Comparison of ENCODE assay signal across 8 cellular contexts in genomic region chr22:19445279-19445982, GRCh38. TPM values are rescaled to one million over a fixed set of nuclear protein-coding genes. Genes with fewer than 3 reads are reported as not detected.
A peak's percentile ranks its signal among the peaks of the same experiment; 100 is the strongest.
DNase-seq lines count a peak whose midpoint lies in the region; ATAC-seq, FAIRE-seq and TF ChIP-seq lines count a peak whose summit lies in the region.
"Not testable (repeated sequence)": the region's sequence is repeated elsewhere in the genome, so short reads cannot be mapped to it uniquely, and the experiment has no call there.

No MANE protein-coding gene starts in this region.

- not testable (repeated sequence) for H2AFZ ChIP-seq in Karpas-422 (ENCODE audit: low read length); GM12878 (ENCODE audit: control insufficient read depth, low read depth, low read length)

- not testable (repeated sequence) for H3K9me2 ChIP-seq in Karpas-422 (replicated peaks; ENCODE audit: insufficient read depth, low read length)

- TF ChIP-seq CTCF in GM12878 (IDR thresholded peaks at IDR 0.05 in 2 of 3, conservative IDR thresholded peaks at IDR 0.05 in 1 of 3; ENCODE audit: control insufficient read depth in 2 of 3, extremely low read depth in 1 of 3, insufficient read depth in 1 of 3, low read depth in 3 of 3, low read length in 3 of 3); cardiac muscle cell (IDR thresholded peaks at IDR 0.05; ENCODE audit: low read depth, low read length); nephron (IDR thresholded peaks at IDR 0.05; ENCODE audit: unreplicated experiment in 3 of 3): not testable (repeated sequence)

- FAIRE-seq in GM12878 (lab: Jason Lieb, UNC): not testable (repeated sequence)

- H3K36me3 ChIP-seq in BLaER1 (peaks cover 71% of the 10 kb centered on the region), Karpas-422 (ENCODE audit: insufficient read depth, low read length) (peaks cover 31% of the 10 kb centered on the region), GM12878 (ENCODE audit: control insufficient read depth in 2 of 2, insufficient read depth in 2 of 2, low read length in 1 of 2) (peaks cover 4 to 14% of the 10 kb centered on the region in 2 experiments; a peak in 3 of 4 replicates), cardiac muscle cell (peaks cover 16% of the 10 kb centered on the region)

- TF ChIP-seq EP300 in GM12878 (IDR thresholded peaks at IDR 0.05; ENCODE audit: borderline replicate concordance in 1 of 2, control insufficient read depth in 1 of 2, low read depth in 2 of 2, low read length in 2 of 2): not testable (repeated sequence)

- not testable (repeated sequence) for H3K4me3 ChIP-seq in BLaER1; Karpas-422 (ENCODE audit: low read length); GM12878; cardiac muscle cell

- BruUV-seq in GM12878 (replicated peaks; lab: Mats Ljungman, UMichigan): not testable (repeated sequence)

- 96% methylated on average over 9 of the region's 9 CpGs for WGBS in GM12878 (ENCODE audit: insufficient coverage, insufficient replicate concordance, low lambda C conversion rate, missing lambda C conversion rate)

- H3K27me3 ChIP-seq in BLaER1; Karpas-422 (ENCODE audit: low read length); GM12878 (replicated peaks in 1 of 2; ENCODE audit: control insufficient read depth in 2 of 2, insufficient read depth in 2 of 2, low read length in 1 of 2); cardiac muscle cell: not testable (repeated sequence)

- peaks cover 36% of the 10 kb centered on the region for H3K4me1 Mint-ChIP-seq in activated CD4-positive, alpha-beta T cell treated with anti-CD3 and anti-CD28 coated beads for 36 hours
- peaks cover 38% of the 10 kb centered on the region for H3K4me1 Mint-ChIP-seq in activated T-cell treated with anti-CD3 and anti-CD28 coated beads, Interleukin-2, amount 50 U/mL, for 4 hours (ENCODE audit: low read depth)
- peaks cover 21% of the 10 kb centered on the region for H3K4me1 Mint-ChIP-seq in nephron
- H3K4me1 Mint-ChIP-seq in stimulated activated naive CD8-positive, alpha-beta T cell treated with anti-CD3 and anti-CD28 coated beads, Interleukin-15, amount 100 ng/mL, for 72 hours: peaks cover 68% of the 10 kb centered on the region

- not testable (repeated sequence) for H3K9ac ChIP-seq in BLaER1; Karpas-422 (ENCODE audit: low read length); GM12878 (ENCODE audit: control insufficient read depth, insufficient read depth, low read length)

- DNase-seq in Karpas-422; activated CD4-positive, alpha-beta T cell treated with anti-CD3 and anti-CD28 coated beads for 36 hours; activated T-cell treated with anti-CD3 and anti-CD28 coated beads, Interleukin-2, amount 50 U/mL, for 4 hours; GM12878 (ENCODE audit: low read depth, low spot score); cardiac muscle cell (ENCODE audit: low read depth in 1 of 2, low spot score in 1 of 2); stimulated activated naive CD8-positive, alpha-beta T cell treated with anti-CD3 and anti-CD28 coated beads, Interleukin-15, amount 100 ng/mL, for 72 hours: not testable (repeated sequence)

- SMC1A ChIA-PET in GM12878 (lab: Charles Lee; ENCODE audit: uncharacterized antibody, unreplicated experiment): interaction anchor here (0.9 to 4.4 kb wide), 4 partner anchors 9 to 32 kb away, joined by 3 to 18 read pairs (median 4); no protein-coding TSS in a partner anchor

- H3K79me2 ChIP-seq in Karpas-422 (ENCODE audit: low read length) (peaks cover 76% of the 10 kb centered on the region), GM12878 (ENCODE audit: control insufficient read depth, insufficient read depth, low read length) (peaks cover 30% of the 10 kb centered on the region)

- in situ Hi-C loops in GM12878 (cut with MboI): loop anchor here (25.0 kb wide), 1 partner anchor 1808 kb away; the partner anchor contains the start of genes ATP6V1E1 and BCL2L13

- H3K9me3 Mint-ChIP-seq in activated CD4-positive, alpha-beta T cell treated with anti-CD3 and anti-CD28 coated beads for 36 hours (ENCODE audit: low read depth); activated T-cell treated with anti-CD3 and anti-CD28 coated beads, Interleukin-2, amount 50 U/mL, for 4 hours; nephron; stimulated activated naive CD8-positive, alpha-beta T cell treated with anti-CD3 and anti-CD28 coated beads, Interleukin-15, amount 100 ng/mL, for 72 hours: not testable (repeated sequence)

- peaks cover 25% of the 10 kb centered on the region for H3K36me3 Mint-ChIP-seq in activated CD4-positive, alpha-beta T cell treated with anti-CD3 and anti-CD28 coated beads for 36 hours (ENCODE audit: low read depth)
- H3K36me3 Mint-ChIP-seq in activated T-cell treated with anti-CD3 and anti-CD28 coated beads, Interleukin-2, amount 50 U/mL, for 4 hours (ENCODE audit: insufficient read depth): not testable (repeated sequence)
- peaks cover 28% of the 10 kb centered on the region for H3K36me3 Mint-ChIP-seq in nephron (ENCODE audit: low read depth)

- H3K27ac ChIP-seq in BLaER1; Karpas-422 (ENCODE audit: low read length); GM12878 (ENCODE audit: control insufficient read depth, insufficient read depth): not testable (repeated sequence)
- H3K27ac ChIP-seq in cardiac muscle cell: peak overlapping the region; percentile 66

- not testable (repeated sequence) for H3K27me3 Mint-ChIP-seq in activated CD4-positive, alpha-beta T cell treated with anti-CD3 and anti-CD28 coated beads for 36 hours; activated T-cell treated with anti-CD3 and anti-CD28 coated beads, Interleukin-2, amount 50 U/mL, for 4 hours (ENCODE audit: low read depth); nephron (ENCODE audit: low read depth); stimulated activated naive CD8-positive, alpha-beta T cell treated with anti-CD3 and anti-CD28 coated beads, Interleukin-15, amount 100 ng/mL, for 72 hours

- peaks cover 66% of the 10 kb centered on the region for H4K20me1 ChIP-seq in BLaER1
- not testable (repeated sequence) for H4K20me1 ChIP-seq in Karpas-422 (ENCODE audit: insufficient read depth, low read depth, low read length); GM12878 (ENCODE audit: control insufficient read depth, insufficient read depth)

- H3K4me2 ChIP-seq in BLaER1 (peak overlapping the region; percentile 95), Karpas-422 (ENCODE audit: low read depth, low read length, poor library complexity, severe bottlenecking) (peak overlapping the region; percentile 85), GM12878 (ENCODE audit: control insufficient read depth, insufficient read depth) (peak overlapping the region; percentile 43; the same call in 1 of the 2 replicates)

- CTCF ChIA-PET in activated CD4-positive, alpha-beta T cell treated with anti-CD3 and anti-CD28 coated beads for 36 hours (lab: Charles Lee): interaction anchor here (0.7 to 1.7 kb wide), 4 partner anchors 9 to 184 kb away, joined by 3 to 6 read pairs (median 3); no protein-coding TSS in a partner anchor
- CTCF ChIA-PET in GM12878 (lab: Yijun Ruan, JAX): interaction anchor here (0.7 to 3.1 kb wide), 7 partner anchors 11 to 339 kb away, joined by 3 to 10 read pairs (median 3); partner anchors contain the start of gene ESS2

- H3K4me3 Mint-ChIP-seq in activated CD4-positive, alpha-beta T cell treated with anti-CD3 and anti-CD28 coated beads for 36 hours: peak overlapping the region; percentile 6
- H3K4me3 Mint-ChIP-seq in activated T-cell treated with anti-CD3 and anti-CD28 coated beads, Interleukin-2, amount 50 U/mL, for 4 hours: peak overlapping the region; percentile 0
- peak overlapping the region; percentile 62 to 79 (median 77) for H3K4me3 Mint-ChIP-seq in nephron
- peak overlapping the region in 1 of 2 donors; percentile 17 for H3K4me3 Mint-ChIP-seq in stimulated activated naive CD8-positive, alpha-beta T cell treated with anti-CD3 and anti-CD28 coated beads, Interleukin-15, amount 100 ng/mL, for 72 hours

- TF ChIP-seq RAD21 in GM12878 (IDR thresholded peaks at IDR 0.05; ENCODE audit: insufficient read depth, low read depth, low read length): not testable (repeated sequence)

- not testable (repeated sequence) for TF ChIP-seq POLR2A in GM12878 (IDR thresholded peaks at IDR 0.05; ENCODE audit: low read depth, low read length)

- ATAC-seq in activated CD4-positive, alpha-beta T cell treated with anti-CD3 and anti-CD28 coated beads for 36 hours; activated T-cell treated with anti-CD3 and anti-CD28 coated beads, Interleukin-2, amount 50 U/mL, for 4 hours; GM12878; stimulated activated naive CD8-positive, alpha-beta T cell treated with anti-CD3 and anti-CD28 coated beads, Interleukin-15, amount 100 ng/mL, for 72 hours: not testable (repeated sequence)

- not testable (repeated sequence) for H3K9me3 ChIP-seq in BLaER1; Karpas-422 (ENCODE audit: low read length); GM12878 (replicated peaks; ENCODE audit: control insufficient read depth, insufficient read depth, low read length); cardiac muscle cell (ENCODE audit: low read depth)

- POLR2A ChIA-PET in activated CD4-positive, alpha-beta T cell treated with anti-CD3 and anti-CD28 coated beads for 36 hours (lab: Charles Lee): interaction anchor here (0.7 to 1.8 kb wide), 3 partner anchors 10 to 30 kb away, joined by 3 to 7 read pairs (median 3); partner anchors contain the start of gene HIRA
- POLR2A ChIA-PET in GM12878 (lab: Charles Lee): interaction anchor here (0.6 to 3.4 kb wide), 5 partner anchors 11 to 270 kb away, joined by 3 to 19 read pairs (median 4); no protein-coding TSS in a partner anchor

- RAD21 ChIA-PET in GM12878 (lab: Charles Lee; ENCODE audit: unreplicated experiment): interaction anchor here (1.0 kb wide), 1 partner anchor 146 kb away, joined by 3 read pairs; no protein-coding TSS in a partner anchor

- peaks cover 30% of the 10 kb centered on the region for H3K4me1 ChIP-seq in BLaER1
- H3K4me1 ChIP-seq in Karpas-422 (ENCODE audit: low read length): peaks cover 42% of the 10 kb centered on the region
- peaks cover 17% of the 10 kb centered on the region for H3K4me1 ChIP-seq in GM12878 (ENCODE audit: control insufficient read depth, insufficient read depth, low read length)
- peaks cover 16% of the 10 kb centered on the region for H3K4me1 ChIP-seq in cardiac muscle cell (ENCODE audit: low read depth)

- intact Hi-C loops in activated CD4-positive, alpha-beta T cell treated with anti-CD3 and anti-CD28 coated beads for 36 hours (cut with DNase I, micrococcal nuclease): loop anchor here in 1 of 2 experiments (5.0 kb wide), 1 partner anchor 268 kb away; the partner anchor contains the start of gene SLC25A1
- intact Hi-C loops in GM12878 (cut with micrococcal nuclease; ENCODE audit: unreplicated experiment): loop anchor here (5.0 kb wide), 1 partner anchor 268 kb away; the partner anchor contains the start of gene SLC25A1

- H3K27ac Mint-ChIP-seq in activated CD4-positive, alpha-beta T cell treated with anti-CD3 and anti-CD28 coated beads for 36 hours; nephron: not testable (repeated sequence)
- H3K27ac Mint-ChIP-seq in stimulated activated naive CD8-positive, alpha-beta T cell treated with anti-CD3 and anti-CD28 coated beads, Interleukin-15, amount 100 ng/mL, for 72 hours: peak overlapping the region; percentile 20 to 76

RNA-seq across cellular contexts. Expression of gene C22orf39, which starts 2.1 kb away (rescaled TPM):
- total RNA-seq in Karpas-422 (2014; rRNA removed; shearing (Covaris generic); ENCODE audit: low replicate concordance): 39.0 and 59.3 TPM in 2 replicates
- 10 to 100 TPM; 21.9 to 22.2 TPM for total RNA-seq in activated CD4-positive, alpha-beta T cell treated with anti-CD3 and anti-CD28 coated beads for 36 hours
- 10 to 100 TPM; 14.3 to 20.9 (median 18.8) TPM for total RNA-seq in activated T-cell treated with anti-CD3 and anti-CD28 coated beads, Interleukin-2, amount 50 U/mL, for 4 hours
- 26.8 and 32.5 TPM in 2 replicates for total RNA-seq in GM12878 (2013; cell fraction: nucleolus; rRNA removed)
- total RNA-seq in GM12878 (2014; rRNA removed) (30.1 and 31.6 TPM in 2 replicates), GM12878 (2014; rRNA removed; fragmentation: Illumina TruSeq; extraction: Trizol) (17.3 TPM in 2 replicates), GM12878 (2021) (21.4 and 21.6 TPM in 2 replicates), cardiac muscle cell (102 and 146 TPM in 2 replicates)
- polyA plus RNA-seq in GM12878 (2011; ENCODE audit: low read depth): 13.3 TPM
- polyA plus RNA-seq in GM12878 (2011; rRNA removed) (39.9 and 40.8 TPM in 2 replicates), GM12878 (2014; fragmentation: Illumina TruSeq; extraction: Trizol) (20.8 and 21.0 TPM in 2 replicates), GM12878 (2014; fragmentation: Nextera tagmentation; extraction: Ambion mirVana) (10 to 100 TPM in 1 of 2 experiments, 1 to 10 TPM in 1; 6.7 to 10.9 TPM), GM12878 (2014; rRNA removed) (38.8 and 39.9 TPM in 2 replicates), GM12878 (2016; fragmentation: Nextera tagmentation; extraction: Ambion mirVana) (10 to 100 TPM; 38.2 to 47.0 TPM), cardiac muscle cell (117 and 133 TPM in 2 replicates)
- 42.9 and 49.6 TPM in 2 replicates for polyA plus RNA-seq in GM12878 (2011; cell fraction: cytosol; rRNA removed)
- polyA plus RNA-seq in GM12878 (2011; cell fraction: nucleus; rRNA removed): 18.1 and 18.8 TPM in 2 replicates
- 20.7 and 21.0 TPM in 2 replicates for polyA plus RNA-seq in GM12878 (2012)
- polyA minus RNA-seq in GM12878 (2011; rRNA and poly(A)+ RNA removed): 41.0 and 51.5 TPM in 2 replicates
- 10.1 and 10.2 TPM in 2 replicates for polyA minus RNA-seq in GM12878 (2011; cell fraction: cytosol; rRNA and poly(A)+ RNA removed)
- 8.7 and 13.7 TPM in 2 replicates for polyA minus RNA-seq in GM12878 (2011; cell fraction: nucleus; rRNA and poly(A)+ RNA removed)

RNA-seq across cellular contexts. Expression of gene MRPL40, which starts 13.1 kb away (rescaled TPM):
- total RNA-seq in Karpas-422 (2014; rRNA removed; shearing (Covaris generic); ENCODE audit: low replicate concordance): 53.8 and 62.5 TPM in 2 replicates
- total RNA-seq in activated CD4-positive, alpha-beta T cell treated with anti-CD3 and anti-CD28 coated beads for 36 hours: 10 to 100 TPM; 34.1 to 34.4 TPM
- total RNA-seq in activated T-cell treated with anti-CD3 and anti-CD28 coated beads, Interleukin-2, amount 50 U/mL, for 4 hours: 10 to 100 TPM; 35.9 to 41.4 (median 39.2) TPM
- total RNA-seq in GM12878 (2013; cell fraction: nucleolus; rRNA removed): 5.7 and 6.6 TPM in 2 replicates
- total RNA-seq in GM12878 (2014; rRNA removed) (48.0 and 51.9 TPM in 2 replicates), GM12878 (2014; rRNA removed; fragmentation: Illumina TruSeq; extraction: Trizol) (55.9 and 58.1 TPM in 2 replicates), GM12878 (2021) (41.2 and 42.4 TPM in 2 replicates), cardiac muscle cell (38.7 and 43.7 TPM in 2 replicates)
- polyA plus RNA-seq in GM12878 (2011; ENCODE audit: low read depth): 32.8 TPM
- polyA plus RNA-seq in GM12878 (2011; rRNA removed) (62.3 and 72.3 TPM in 2 replicates), GM12878 (2014; fragmentation: Illumina TruSeq; extraction: Trizol) (66.0 and 78.0 TPM in 2 replicates), GM12878 (2014; fragmentation: Nextera tagmentation; extraction: Ambion mirVana) (100 to 1,000 TPM; 180 to 207 TPM), GM12878 (2014; rRNA removed) (53.8 and 64.4 TPM in 2 replicates), GM12878 (2016; fragmentation: Nextera tagmentation; extraction: Ambion mirVana) (100 to 1,000 TPM; 124 to 131 TPM), cardiac muscle cell (82.9 and 91.3 TPM in 2 replicates)
- polyA plus RNA-seq in GM12878 (2011; cell fraction: cytosol; rRNA removed): 33.8 and 45.2 TPM in 2 replicates
- 21.5 and 26.3 TPM in 2 replicates for polyA plus RNA-seq in GM12878 (2011; cell fraction: nucleus; rRNA removed)
- 36.6 and 36.9 TPM in 2 replicates for polyA plus RNA-seq in GM12878 (2012)
- polyA minus RNA-seq in GM12878 (2011; rRNA and poly(A)+ RNA removed): 18.1 and 18.3 TPM in 2 replicates
- 8.8 and 10.3 TPM in 2 replicates for polyA minus RNA-seq in GM12878 (2011; cell fraction: cytosol; rRNA and poly(A)+ RNA removed)
- 5.6 and 8.9 TPM in 2 replicates for polyA minus RNA-seq in GM12878 (2011; cell fraction: nucleus; rRNA and poly(A)+ RNA removed)

RNA-seq across cellular contexts. Expression of gene HIRA, which starts 13.9 kb away (rescaled TPM):
- total RNA-seq in Karpas-422 (2014; rRNA removed; shearing (Covaris generic); ENCODE audit: low replicate concordance): 20.0 and 20.2 TPM in 2 replicates
- total RNA-seq in activated CD4-positive, alpha-beta T cell treated with anti-CD3 and anti-CD28 coated beads for 36 hours: 10 to 100 TPM; 25.5 to 31.2 TPM
- 10 to 100 TPM; 36.8 to 41.4 (median 38.2) TPM for total RNA-seq in activated T-cell treated with anti-CD3 and anti-CD28 coated beads, Interleukin-2, amount 50 U/mL, for 4 hours
- 16.7 and 16.8 TPM in 2 replicates for total RNA-seq in GM12878 (2013; cell fraction: nucleolus; rRNA removed)
- total RNA-seq in GM12878 (2014; rRNA removed) (14.7 and 15.6 TPM in 2 replicates), GM12878 (2014; rRNA removed; fragmentation: Illumina TruSeq; extraction: Trizol) (12.6 and 13.5 TPM in 2 replicates), GM12878 (2021) (32.2 and 32.7 TPM in 2 replicates), cardiac muscle cell (29.7 and 36.9 TPM in 2 replicates)
- polyA plus RNA-seq in GM12878 (2011; ENCODE audit: low read depth): 6.7 TPM
- polyA plus RNA-seq in GM12878 (2011; rRNA removed) (10.8 and 19.9 TPM in 2 replicates), GM12878 (2014; fragmentation: Illumina TruSeq; extraction: Trizol) (11.5 and 20.2 TPM in 2 replicates), GM12878 (2014; fragmentation: Nextera tagmentation; extraction: Ambion mirVana) (under 1 TPM; 0.34 to 0.60 TPM), GM12878 (2014; rRNA removed) (23.5 and 26.6 TPM in 2 replicates), GM12878 (2016; fragmentation: Nextera tagmentation; extraction: Ambion mirVana) (1 to 10 TPM; 2.1 to 2.8 TPM), cardiac muscle cell (17.1 and 35.9 TPM in 2 replicates)
- 21.5 and 26.0 TPM in 2 replicates for polyA plus RNA-seq in GM12878 (2011; cell fraction: cytosol; rRNA removed)
- polyA plus RNA-seq in GM12878 (2011; cell fraction: nucleus; rRNA removed): 28.7 and 32.1 TPM in 2 replicates
- polyA plus RNA-seq in GM12878 (2012): 11.0 and 13.2 TPM in 2 replicates
- 27.6 and 31.8 TPM in 2 replicates for polyA minus RNA-seq in GM12878 (2011; rRNA and poly(A)+ RNA removed)
- polyA minus RNA-seq in GM12878 (2011; cell fraction: cytosol; rRNA and poly(A)+ RNA removed): 9.1 and 12.8 TPM in 2 replicates
- polyA minus RNA-seq in GM12878 (2011; cell fraction: nucleus; rRNA and poly(A)+ RNA removed): 5.7 and 14.7 TPM in 2 replicates

RNA-seq across cellular contexts. Expression of gene UFD1, which starts 33.6 kb away (rescaled TPM):
- 91.5 and 94.9 TPM in 2 replicates for total RNA-seq in Karpas-422 (2014; rRNA removed; shearing (Covaris generic); ENCODE audit: low replicate concordance)
- 100 to 1,000 TPM in 1 of 2 experiments, 10 to 100 TPM in 1; 78.4 to 109 TPM for total RNA-seq in activated CD4-positive, alpha-beta T cell treated with anti-CD3 and anti-CD28 coated beads for 36 hours
- 100 to 1,000 TPM; 107 TPM for total RNA-seq in activated T-cell treated with anti-CD3 and anti-CD28 coated beads, Interleukin-2, amount 50 U/mL, for 4 hours
- 37.0 and 38.0 TPM in 2 replicates for total RNA-seq in GM12878 (2013; cell fraction: nucleolus; rRNA removed)
- total RNA-seq in GM12878 (2014; rRNA removed): 73.3 and 74.6 TPM in 2 replicates
- 73.7 and 79.0 TPM in 2 replicates for total RNA-seq in GM12878 (2014; rRNA removed; fragmentation: Illumina TruSeq; extraction: Trizol)
- total RNA-seq in GM12878 (2021): 67.2 and 67.5 TPM in 2 replicates
- 43.2 TPM for polyA plus RNA-seq in GM12878 (2011; ENCODE audit: low read depth)
- polyA plus RNA-seq in GM12878 (2011; rRNA removed): 75.4 and 98.7 TPM in 2 replicates
- 140 and 141 TPM in 2 replicates for polyA plus RNA-seq in GM12878 (2011; cell fraction: cytosol; rRNA removed)
- 90.6 and 105 TPM in 2 replicates for polyA plus RNA-seq in GM12878 (2011; cell fraction: nucleus; rRNA removed)
- polyA plus RNA-seq in GM12878 (2012): 63.7 and 80.1 TPM in 2 replicates
- polyA plus RNA-seq in GM12878 (2014; fragmentation: Illumina TruSeq; extraction: Trizol): 140 and 145 TPM in 2 replicates
- polyA plus RNA-seq in GM12878 (2014; fragmentation: Nextera tagmentation; extraction: Ambion mirVana): 100 to 1,000 TPM; 128 to 143 TPM
- 97.3 and 106 TPM in 2 replicates for polyA plus RNA-seq in GM12878 (2014; rRNA removed)
- polyA plus RNA-seq in GM12878 (2016; fragmentation: Nextera tagmentation; extraction: Ambion mirVana): 100 to 1,000 TPM; 140 to 143 TPM
- polyA minus RNA-seq in GM12878 (2011; rRNA and poly(A)+ RNA removed): 101 and 104 TPM in 2 replicates
- polyA minus RNA-seq in GM12878 (2011; cell fraction: cytosol; rRNA and poly(A)+ RNA removed): 28.6 and 31.5 TPM in 2 replicates
- polyA minus RNA-seq in GM12878 (2011; cell fraction: nucleus; rRNA and poly(A)+ RNA removed): 22.7 and 42.6 TPM in 2 replicates
- total RNA-seq in cardiac muscle cell: 23.4 and 34.2 TPM in 2 replicates
- 36.9 and 77.3 TPM in 2 replicates for polyA plus RNA-seq in cardiac muscle cell

RNA-seq across cellular contexts. Expression of gene CDC45, which starts 34.3 kb away (rescaled TPM):
- 28.1 and 36.5 TPM in 2 replicates for total RNA-seq in Karpas-422 (2014; rRNA removed; shearing (Covaris generic); ENCODE audit: low replicate concordance)
- 100 to 1,000 TPM; 103 to 111 TPM for total RNA-seq in activated CD4-positive, alpha-beta T cell treated with anti-CD3 and anti-CD28 coated beads for 36 hours
- total RNA-seq in activated T-cell treated with anti-CD3 and anti-CD28 coated beads, Interleukin-2, amount 50 U/mL, for 4 hours: 10 to 100 TPM; 50.2 to 80.5 (median 54.7) TPM
- 42.6 and 46.5 TPM in 2 replicates for total RNA-seq in GM12878 (2013; cell fraction: nucleolus; rRNA removed)
- 46.9 and 53.0 TPM in 2 replicates for total RNA-seq in GM12878 (2014; rRNA removed)
- 40.0 and 40.8 TPM in 2 replicates for total RNA-seq in GM12878 (2014; rRNA removed; fragmentation: Illumina TruSeq; extraction: Trizol)
- 45.4 and 49.3 TPM in 2 replicates for total RNA-seq in GM12878 (2021)
- polyA plus RNA-seq in GM12878 (2011; ENCODE audit: low read depth): 21.3 TPM
- polyA plus RNA-seq in GM12878 (2011; rRNA removed): 88.5 and 124 TPM in 2 replicates
- polyA plus RNA-seq in GM12878 (2011; cell fraction: cytosol; rRNA removed): 49.6 and 68.6 TPM in 2 replicates
- 112 and 139 TPM in 2 replicates for polyA plus RNA-seq in GM12878 (2011; cell fraction: nucleus; rRNA removed)
- 28.1 and 36.6 TPM in 2 replicates for polyA plus RNA-seq in GM12878 (2012)
- 63.1 and 69.7 TPM in 2 replicates for polyA plus RNA-seq in GM12878 (2014; fragmentation: Illumina TruSeq; extraction: Trizol)
- polyA plus RNA-seq in GM12878 (2014; fragmentation: Nextera tagmentation; extraction: Ambion mirVana): 10 to 100 TPM; 42.8 to 51.2 TPM
- 55.5 and 59.3 TPM in 2 replicates for polyA plus RNA-seq in GM12878 (2014; rRNA removed)
- 10 to 100 TPM; 79.1 to 83.4 TPM for polyA plus RNA-seq in GM12878 (2016; fragmentation: Nextera tagmentation; extraction: Ambion mirVana)
- polyA minus RNA-seq in GM12878 (2011; rRNA and poly(A)+ RNA removed): 51.1 and 52.3 TPM in 2 replicates
- 15.9 and 17.4 TPM in 2 replicates for polyA minus RNA-seq in GM12878 (2011; cell fraction: cytosol; rRNA and poly(A)+ RNA removed)
- polyA minus RNA-seq in GM12878 (2011; cell fraction: nucleus; rRNA and poly(A)+ RNA removed): 29.9 and 65.0 TPM in 2 replicates
- 7.6 and 9.1 TPM in 2 replicates for total RNA-seq in cardiac muscle cell
- 11.2 and 15.5 TPM in 2 replicates for polyA plus RNA-seq in cardiac muscle cell

Comparison
In these comparisons a context has a peak if more than half of its experiments do, and no peak if none do; other contexts are left out.
1. H3K4me2 ChIP-seq: peak in every context shown above with its lines; median percentile 95 in BLaER1; 85 in Karpas-422; 43 in GM12878.